ENCODE assay signal across 26 cellular contexts in genomic region chr10:116772901-116773300, GRCh38.
"Had no signal": no experiment of that assay in that cellular context is flagged by ENCODE, and none has a peak within 500 bp of the region (broad histone marks: within the 10 kb centered on the region; RNA-seq: fewer than 3 reads in every experiment).

No MANE protein-coding gene starts in this region.

- DNase-seq: heart right ventricle; islet precursor cell; left ventricle myocardium inferior; mesendoderm; midbrain; mucosa of descending colon; naive thymus-derived CD4-positive, alpha-beta T cell; occipital lobe; psoas muscle; right lobe of liver; small intestine; stimulated activated CD4-positive, alpha-beta T cell treated with anti-CD3 and anti-CD28 coated beads, Interleukin-1b, Interleukin-23, amount 100 ng/mL, for 48 hours; stimulated activated CD4-positive, alpha-beta T cell treated with anti-CD3 and anti-CD28 coated beads, Interleukin-2, amount 100 ng/mL, for 48 hours; stimulated activated CD4-positive, alpha-beta T cell treated with anti-CD3 and anti-CD28 coated beads, Interleukin-4, amount 100 ng/mL, for 4 hours; stimulated activated CD8-positive, alpha-beta memory T cell treated with anti-CD3 and anti-CD28 coated beads, Interleukin-4, amount 100 ng/mL, for 48 hours; stimulated activated naive B cell treated with anti-CD40 and anti-IgM and Interleukin-4, amounts not matched to agents 10 μg/mL and 1 μg/mL and 100 μg/mL, for 72 hours; stimulated activated naive CD8-positive, alpha-beta T cell treated with anti-CD3 and anti-CD28 coated beads, Interleukin-15, Interleukin-2, amounts not matched to agents 100 U/mL and 50 U/mL, for 24 hours; stomach; tibial artery; upper lobe of right lung had no signal

- H3K4me3 ChIP-seq: heart right ventricle, hepatocyte, left ventricle myocardium inferior, lung, mucosa of descending colon, neural progenitor cell, psoas muscle, right lobe of liver, stomach, thoracic aorta, tibial artery, upper lobe of right lung had no signal

- H3K27ac ChIP-seq: heart right ventricle, hepatocyte, neural progenitor cell, neutrophil, parathyroid adenoma, psoas muscle, right lobe of liver, stomach, thoracic aorta, tibial artery, upper lobe of right lung had no signal

- H3K4me1 ChIP-seq: neural progenitor cell, parathyroid adenoma, psoas muscle, right lobe of liver, stomach, upper lobe of right lung had no signal

- H3K9ac ChIP-seq: neural progenitor cell, parathyroid adenoma had no signal

- H3K9me3 ChIP-seq: heart right ventricle, left ventricle myocardium inferior, mucosa of descending colon, neutrophil, psoas muscle, right lobe of liver, stomach, thoracic aorta, tibial artery, upper lobe of right lung had no signal

- H3K27me3 ChIP-seq: hepatocyte, neural progenitor cell, right lobe of liver, upper lobe of right lung had no signal

- H3K4me2 ChIP-seq: hepatocyte, neural progenitor cell had no signal

- ATAC-seq: heart right ventricle; mucosa of descending colon; naive thymus-derived CD4-positive, alpha-beta T cell; psoas muscle; right lobe of liver; stimulated activated naive B cell treated with anti-CD40 and anti-IgM and Interleukin-4, amounts not matched to agents 10 μg/mL and 1 μg/mL and 100 μg/mL, for 72 hours; stimulated activated naive CD8-positive, alpha-beta T cell treated with anti-CD3 and anti-CD28 coated beads, Interleukin-15, Interleukin-2, amounts not matched to agents 100 U/mL and 50 U/mL, for 24 hours; upper lobe of right lung had no signal

- H3K36me3 ChIP-seq: heart right ventricle, left ventricle myocardium inferior, neural progenitor cell, neutrophil, right lobe of liver, stomach, thoracic aorta, tibial artery, upper lobe of right lung had no signal
